1 cellular context compared by ENCODE assay signal in genomic region chr22:20507253-20508066, GRCh38.
TF ChIP-seq lines count a peak whose summit lies in the region.

Gene MED15, plus strand, starts transcription at chr22:20507610. Its CDS starts 69 bp downstream, at chr22:20507679.

TF ChIP-seq in HepG2, 621 proteins besides CTCF, POLR2A, EP300 and RAD21 (continued from another document and continues in another):
- TF ChIP-seq FOXC1 (CRISPR knock-in tag; IDR thresholded peaks at IDR 0.05; ENCODE audit: borderline replicate concordance) (no peak), UBTF (CRISPR knock-in tag; IDR thresholded peaks at IDR 0.05) (peak; percentile 93), ELF1 (CRISPR knock-in tag; IDR thresholded peaks at IDR 0.05) (peak; percentile 100), NKX3-1 (CRISPR knock-in tag; IDR thresholded peaks at IDR 0.05) (0 out of 2 replicates have a peak, but pooled peaks have one; percentile 40), ZNF674 (CRISPR knock-in tag; IDR thresholded peaks at IDR 0.05; ENCODE audit: low read depth) (no peak), RERE (CRISPR knock-in tag; IDR thresholded peaks at IDR 0.05; ENCODE audit: low read depth) (peak; percentile 43; the same call in 1 of the 2 replicates), ZMYM4 (CRISPR knock-in tag; IDR thresholded peaks at IDR 0.05) (peak; percentile 66), ZFX (CRISPR knock-in tag; IDR thresholded peaks at IDR 0.05; ENCODE audit: low read depth) (peak; percentile 100), ZNF616 (CRISPR knock-in tag; IDR thresholded peaks at IDR 0.05; ENCODE audit: low read depth) (peak; percentile 50; the same call in 1 of the 2 replicates), ZNF468 (CRISPR knock-in tag; IDR thresholded peaks at IDR 0.05) (no peak), PAX8 (CRISPR knock-in tag; IDR thresholded peaks at IDR 0.05; ENCODE audit: borderline replicate concordance) (peak; percentile 90; the same call in 1 of the 2 replicates), SAFB2 (CRISPR knock-in tag; IDR thresholded peaks at IDR 0.05; ENCODE audit: borderline replicate concordance, low read depth) (no peak; the same call in 1 of the 2 replicates), ETV6 (CRISPR knock-in tag; conservative IDR thresholded peaks at IDR 0.05) (0 out of 2 replicates have a peak, but pooled peaks have one; percentile 64), PCBP1 (IDR thresholded peaks at IDR 0.05; ENCODE audit: borderline replicate concordance, low read depth, low read length) (peak; percentile 90), ZNF678 (CRISPR knock-in tag; IDR thresholded peaks at IDR 0.05) (peak; percentile 95), ZNF580 (CRISPR knock-in tag; IDR thresholded peaks at IDR 0.05; ENCODE audit: borderline replicate concordance, low read depth) (no peak; the same call in 1 of the 2 replicates), MNT (IDR thresholded peaks at IDR 0.05) (no peak), DZIP1 (CRISPR knock-in tag; IDR thresholded peaks at IDR 0.05) (no peak), ZNF703 (CRISPR knock-in tag; IDR thresholded peaks at IDR 0.05; ENCODE audit: borderline replicate concordance) (no peak; the same call in 1 of the 2 replicates), POLR2AphosphoS2 (IDR thresholded peaks at IDR 0.05; ENCODE audit: low read depth, low read length) (no peak), ZFP36L1 (CRISPR knock-in tag; IDR thresholded peaks at IDR 0.05) (0 out of 2 replicates have a peak, but pooled peaks have one; percentile 77), ZNF607 (CRISPR knock-in tag; IDR thresholded peaks at IDR 0.05; ENCODE audit: borderline replicate concordance) (no peak), RNF219 (CRISPR knock-in tag; IDR thresholded peaks at IDR 0.05) (no peak), ZNF550 (CRISPR knock-in tag; IDR thresholded peaks at IDR 0.05; ENCODE audit: borderline replicate concordance) (no peak), HCFC1 (IDR thresholded peaks at IDR 0.05; ENCODE audit: low read depth, low read length) (peak; percentile 98)
- TF ChIP-seq, protein P1, sequence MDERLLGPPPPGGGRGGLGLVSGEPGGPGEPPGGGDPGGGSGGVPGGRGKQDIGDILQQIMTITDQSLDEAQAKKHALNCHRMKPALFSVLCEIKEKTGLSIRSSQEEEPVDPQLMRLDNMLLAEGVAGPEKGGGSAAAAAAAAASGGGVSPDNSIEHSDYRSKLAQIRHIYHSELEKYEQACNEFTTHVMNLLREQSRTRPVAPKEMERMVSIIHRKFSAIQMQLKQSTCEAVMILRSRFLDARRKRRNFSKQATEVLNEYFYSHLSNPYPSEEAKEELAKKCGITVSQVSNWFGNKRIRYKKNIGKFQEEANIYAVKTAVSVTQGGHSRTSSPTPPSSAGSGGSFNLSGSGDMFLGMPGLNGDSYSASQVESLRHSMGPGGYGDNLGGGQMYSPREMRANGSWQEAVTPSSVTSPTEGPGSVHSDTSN (CRISPR knock-in tag; IDR thresholded peaks at IDR 0.05), result no peak
- TF ChIP-seq, protein P2, sequence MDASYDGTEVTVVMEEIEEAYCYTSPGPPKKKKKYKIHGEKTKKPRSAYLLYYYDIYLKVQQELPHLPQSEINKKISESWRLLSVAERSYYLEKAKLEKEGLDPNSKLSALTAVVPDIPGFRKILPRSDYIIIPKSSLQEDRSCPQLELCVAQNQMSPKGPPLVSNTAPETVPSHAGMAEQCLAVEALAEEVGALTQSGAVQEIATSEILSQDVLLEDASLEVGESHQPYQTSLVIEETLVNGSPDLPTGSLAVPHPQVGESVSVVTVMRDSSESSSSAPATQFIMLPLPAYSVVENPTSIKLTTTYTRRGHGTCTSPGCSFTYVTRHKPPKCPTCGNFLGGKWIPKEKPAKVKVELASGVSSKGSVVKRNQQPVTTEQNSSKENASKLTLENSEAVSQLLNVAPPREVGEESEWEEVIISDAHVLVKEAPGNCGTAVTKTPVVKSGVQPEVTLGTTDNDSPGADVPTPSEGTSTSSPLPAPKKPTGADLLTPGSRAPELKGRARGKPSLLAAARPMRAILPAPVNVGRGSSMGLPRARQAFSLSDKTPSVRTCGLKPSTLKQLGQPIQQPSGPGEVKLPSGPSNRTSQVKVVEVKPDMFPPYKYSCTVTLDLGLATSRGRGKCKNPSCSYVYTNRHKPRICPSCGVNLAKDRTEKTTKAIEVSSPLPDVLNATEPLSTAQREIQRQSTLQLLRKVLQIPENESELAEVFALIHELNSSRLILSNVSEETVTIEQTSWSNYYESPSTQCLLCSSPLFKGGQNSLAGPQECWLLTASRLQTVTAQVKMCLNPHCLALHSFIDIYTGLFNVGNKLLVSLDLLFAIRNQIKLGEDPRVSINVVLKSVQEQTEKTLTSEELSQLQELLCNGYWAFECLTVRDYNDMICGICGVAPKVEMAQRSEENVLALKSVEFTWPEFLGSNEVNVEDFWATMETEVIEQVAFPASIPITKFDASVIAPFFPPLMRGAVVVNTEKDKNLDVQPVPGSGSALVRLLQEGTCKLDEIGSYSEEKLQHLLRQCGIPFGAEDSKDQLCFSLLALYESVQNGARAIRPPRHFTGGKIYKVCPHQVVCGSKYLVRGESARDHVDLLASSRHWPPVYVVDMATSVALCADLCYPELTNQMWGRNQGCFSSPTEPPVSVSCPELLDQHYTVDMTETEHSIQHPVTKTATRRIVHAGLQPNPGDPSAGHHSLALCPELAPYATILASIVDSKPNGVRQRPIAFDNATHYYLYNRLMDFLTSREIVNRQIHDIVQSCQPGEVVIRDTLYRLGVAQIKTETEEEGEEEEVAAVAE (CRISPR knock-in tag; IDR thresholded peaks at IDR 0.05; ENCODE audit: borderline replicate concordance), result 0 out of 2 replicates have a peak, but pooled peaks have one; percentile 51
- TF ChIP-seq, protein P3, sequence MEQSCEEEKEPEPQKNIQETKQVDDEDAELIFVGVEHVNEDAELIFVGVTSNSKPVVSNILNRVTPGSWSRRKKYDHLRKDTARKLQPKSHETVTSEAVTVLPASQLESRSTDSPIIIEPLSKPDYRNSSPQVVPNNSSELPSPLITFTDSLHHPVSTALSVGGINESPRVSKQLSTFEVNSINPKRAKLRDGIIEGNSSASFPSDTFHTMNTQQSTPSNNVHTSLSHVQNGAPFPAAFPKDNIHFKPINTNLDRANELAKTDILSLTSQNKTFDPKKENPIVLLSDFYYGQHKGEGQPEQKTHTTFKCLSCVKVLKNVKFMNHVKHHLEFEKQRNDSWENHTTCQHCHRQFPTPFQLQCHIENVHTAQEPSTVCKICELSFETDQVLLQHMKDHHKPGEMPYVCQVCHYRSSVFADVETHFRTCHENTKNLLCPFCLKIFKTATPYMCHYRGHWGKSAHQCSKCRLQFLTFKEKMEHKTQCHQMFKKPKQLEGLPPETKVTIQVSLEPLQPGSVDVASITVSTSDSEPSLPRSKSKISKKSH (CRISPR knock-in tag; IDR thresholded peaks at IDR 0.05; ENCODE audit: borderline replicate concordance), result peak; percentile 9
- TF ChIP-seq, protein P4, sequence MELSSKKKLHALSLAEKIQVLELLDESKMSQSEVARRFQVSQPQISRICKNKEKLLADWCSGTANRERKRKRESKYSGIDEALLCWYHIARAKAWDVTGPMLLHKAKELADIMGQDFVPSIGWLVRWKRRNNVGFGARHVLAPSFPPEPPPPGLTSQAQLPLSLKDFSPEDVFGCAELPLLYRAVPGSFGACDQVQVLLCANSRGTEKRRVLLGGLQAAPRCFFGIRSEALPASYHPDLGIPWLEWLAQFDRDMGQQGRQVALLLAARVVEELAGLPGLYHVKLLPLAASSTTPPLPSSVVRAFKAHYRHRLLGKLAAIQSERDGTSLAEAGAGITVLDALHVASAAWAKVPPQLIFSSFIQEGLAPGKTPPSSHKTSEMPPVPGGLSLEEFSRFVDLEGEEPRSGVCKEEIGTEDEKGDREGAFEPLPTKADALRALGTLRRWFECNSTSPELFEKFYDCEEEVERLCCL (CRISPR knock-in tag; IDR thresholded peaks at IDR 0.05; ENCODE audit: borderline replicate concordance), result peak; percentile 69; the same call in 1 of the 2 replicates
